1 cellular context compared by ENCODE assay signal in the genomic region with DNA sequence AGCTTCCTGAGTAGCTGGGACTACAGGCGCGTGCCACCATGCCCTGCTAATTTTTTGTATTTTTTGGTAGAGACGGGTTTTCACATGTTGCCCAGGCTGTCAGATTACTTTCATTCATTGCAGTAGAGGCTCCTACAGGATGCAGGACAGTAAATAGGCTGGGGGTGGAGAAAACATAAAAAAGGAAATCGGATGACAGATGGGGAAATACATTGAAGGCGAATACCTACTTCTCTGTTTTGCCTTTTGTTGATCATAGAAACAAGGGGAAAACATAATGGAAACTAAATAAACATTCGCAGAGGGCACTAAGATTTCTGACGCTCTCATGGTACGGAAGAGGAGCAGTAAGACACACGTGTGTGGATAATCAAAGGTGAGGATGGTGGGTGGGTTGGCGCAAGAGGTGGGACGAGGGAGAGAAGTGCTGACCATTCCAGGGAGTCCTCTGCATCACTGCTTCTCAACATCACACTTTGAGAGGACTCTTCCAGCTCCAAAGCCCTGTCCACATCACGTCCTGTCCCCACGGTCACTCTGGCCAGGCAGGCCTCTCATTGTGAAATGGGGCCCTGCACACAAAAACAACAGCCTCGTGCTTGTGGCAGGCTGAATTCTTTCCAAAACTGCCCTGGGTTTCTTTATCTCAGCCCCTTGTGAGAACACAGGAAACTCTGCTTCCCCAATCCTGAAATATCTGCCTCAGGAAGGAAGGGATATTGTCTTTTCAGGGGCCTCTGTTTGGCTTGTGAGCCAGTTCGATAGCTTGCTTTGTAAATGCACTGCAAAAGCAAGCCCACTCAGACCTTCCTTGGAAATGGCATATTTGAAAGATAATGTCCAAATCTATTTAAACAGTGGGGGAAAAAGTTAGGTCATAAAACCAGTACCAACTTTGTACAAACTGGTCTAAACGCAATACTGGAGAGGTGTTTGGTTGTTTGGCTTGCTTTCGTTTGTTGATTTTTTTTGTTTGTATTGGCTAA.
TF ChIP-seq lines count a peak whose summit lies in the region.

No MANE protein-coding gene starts in this region.

TF ChIP-seq in SK-N-SH treated with all-trans-retinoic acid at 6 μM for 48 hours, 23 proteins besides CTCF, POLR2A, EP300 and RAD21 (continued from another document):
- no peak for TF ChIP-seq TSHZ2 (CRISPR knock-in tag; IDR thresholded peaks at IDR 0.05)
- TF ChIP-seq POU6F1 (CRISPR knock-in tag; IDR thresholded peaks at IDR 0.05; ENCODE audit: borderline replicate concordance, low read depth), result no peak
- no peak for TF ChIP-seq BACH2 (CRISPR knock-in tag; IDR thresholded peaks at IDR 0.05; ENCODE audit: borderline replicate concordance)
- TF ChIP-seq ESRRG (CRISPR knock-in tag; IDR thresholded peaks at IDR 0.05), result no peak
- no peak for TF ChIP-seq ZC3H10 (CRISPR knock-in tag; IDR thresholded peaks at IDR 0.05)
- TF ChIP-seq ISL1 (CRISPR knock-in tag; IDR thresholded peaks at IDR 0.05), result no peak
- TF ChIP-seq ARNTL (CRISPR knock-in tag; IDR thresholded peaks at IDR 0.05; ENCODE audit: borderline replicate concordance, low read depth), result no peak
- no peak for TF ChIP-seq PATZ1 (CRISPR knock-in tag; IDR thresholded peaks at IDR 0.05; ENCODE audit: borderline replicate concordance)
- TF ChIP-seq CSRNP3 (CRISPR knock-in tag; IDR thresholded peaks at IDR 0.05), result no peak
- no peak for TF ChIP-seq ZFP30 (CRISPR knock-in tag; IDR thresholded peaks at IDR 0.05)
- TF ChIP-seq RARB (CRISPR knock-in tag; IDR thresholded peaks at IDR 0.05), result no peak
- TF ChIP-seq ZNF8 (CRISPR knock-in tag; IDR thresholded peaks at IDR 0.05), result no peak
- no peak for TF ChIP-seq ZNF70 (CRISPR knock-in tag; IDR thresholded peaks at IDR 0.05)
- no peak for TF ChIP-seq ZNF565 (CRISPR knock-in tag; conservative IDR thresholded peaks at IDR 0.05; ENCODE audit: low read depth)
